ENCODE assay signal across 16 cellular contexts in the genomic region with DNA sequence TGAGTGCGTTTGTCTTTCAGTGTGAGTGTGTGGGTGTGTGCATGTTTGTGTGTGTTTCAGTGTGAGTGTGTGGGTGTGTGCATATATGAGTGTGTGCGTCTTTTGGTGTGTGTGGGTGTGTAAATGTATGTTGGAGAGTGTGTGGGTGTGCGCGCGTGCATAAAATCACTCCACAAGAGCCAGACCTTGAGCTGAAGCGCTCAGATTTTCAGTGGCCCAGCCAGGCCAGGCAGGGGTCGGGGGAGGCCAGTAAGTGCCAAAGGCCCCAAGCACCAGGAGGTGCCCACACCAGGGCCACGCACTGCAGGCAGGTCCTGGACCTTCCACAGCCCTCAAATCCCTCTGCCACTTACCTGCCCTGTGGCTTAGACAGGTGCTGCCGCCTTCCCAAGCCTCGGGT.
DNase-seq lines count a peak whose midpoint lies in the region; ATAC-seq and TF ChIP-seq lines count a peak whose summit lies in the region.
"Had no signal": no experiment of that assay in that cellular context is flagged by ENCODE, and none has a peak within 500 bp of the region (broad histone marks: within the 10 kb centered on the region; RNA-seq: fewer than 3 reads in every experiment).

No MANE protein-coding gene starts in this region.

- H3K27ac ChIP-seq in right cardiac atrium (ENCODE audit: low read length), result peak overlapping the region; percentile 20
- no peak overlapping the region for H3K27ac ChIP-seq in heart left ventricle
- no peak overlapping the region for H3K27ac ChIP-seq in mesenchymal stem cell (ENCODE audit: low read length, poor library complexity, severe bottlenecking)
- no peak overlapping the region for H3K27ac ChIP-seq in WERI-Rb-1
- H3K27ac ChIP-seq: 22Rv1; A549; BLaER1 treated with 17β-estradiol and CSF1 and Interleukin-3, amounts not matched to agents 10 nM and 100 nM; C4-2B had no signal

- H3K18ac ChIP-seq in mesenchymal stem cell (ENCODE audit: low read depth in 1 of 2, low read length in 2 of 2), result no peak overlapping the region

- H3K9ac ChIP-seq in mesenchymal stem cell (ENCODE audit: low read length), result no peak overlapping the region
- H3K9ac ChIP-seq: BLaER1 treated with 17β-estradiol and CSF1 and Interleukin-3, amounts not matched to agents 10 nM and 100 nM had no signal

- H3K4me1 ChIP-seq in right cardiac atrium (ENCODE audit: control insufficient read depth, insufficient read depth, low read length) (no peaks in the 10 kb centered on the region), heart left ventricle (no peaks in the 10 kb centered on the region), mesenchymal stem cell (ENCODE audit: control insufficient read depth, insufficient read depth, low read depth, low read length) (peaks cover 5% of the 10 kb centered on the region)

- H3K4ac ChIP-seq in mesenchymal stem cell (ENCODE audit: low read depth in 1 of 2, low read length in 2 of 2), result no peak overlapping the region

- H2BK120ac ChIP-seq in mesenchymal stem cell (ENCODE audit: low read depth, low read length), result no peak overlapping the region

- no peak overlapping the region for H2AK5ac ChIP-seq in mesenchymal stem cell (ENCODE audit: low read length, severe bottlenecking)

- no peaks in the 10 kb centered on the region for H3K27me3 ChIP-seq in right cardiac atrium (ENCODE audit: control insufficient read depth, insufficient read depth)
- peaks cover 0 to 14% (median 0%) of the 10 kb centered on the region in 9 donors for H3K27me3 ChIP-seq in heart left ventricle
- H3K27me3 ChIP-seq in mesenchymal stem cell (ENCODE audit: control insufficient read depth in 1 of 2, insufficient read depth in 1 of 2, low read length in 2 of 2), result peaks cover 0 to 14% of the 10 kb centered on the region in 2 experiments
- peaks cover 89% of the 10 kb centered on the region for H3K27me3 ChIP-seq in WERI-Rb-1 (ENCODE audit: insufficient read depth, low read depth, severe bottlenecking)
- H3K27me3 ChIP-seq: BLaER1 treated with 17β-estradiol and CSF1 and Interleukin-3, amounts not matched to agents 10 nM and 100 nM had no signal

- no peak overlapping the region for H3K4me2 ChIP-seq in mesenchymal stem cell (ENCODE audit: low read length, poor library complexity, severe bottlenecking)

- H4K8ac ChIP-seq in mesenchymal stem cell (ENCODE audit: low read length), result no peak overlapping the region

- H2AFZ ChIP-seq in mesenchymal stem cell (ENCODE audit: low read depth, low read length), result no peak overlapping the region

- ATAC-seq in right cardiac atrium (no peak), heart left ventricle (no peak), HG03175 (IDR thresholded peaks at IDR 0.05; ENCODE audit: unreplicated experiment) (no peak)
- ATAC-seq: A549; CD8-positive, alpha-beta T cell had no signal

- peak overlapping the region; percentile 36 for H4K91ac ChIP-seq in mesenchymal stem cell (ENCODE audit: low read length)

- DNase-seq in right cardiac atrium, result peak in 1 of 3 donors; percentile 32
- DNase-seq in heart left ventricle, result no peak
- no peak for DNase-seq in mesenchymal stem cell
- no peak for DNase-seq in WERI-Rb-1
- DNase-seq: AML-193; Caco-2; Calu3; CD4-positive, alpha-beta T cell; CD8-positive, alpha-beta T cell; DMS79 treated with DMSO at 0.1 percent for 48 hours; GF-D8 had no signal

- H3K9me3 ChIP-seq in right cardiac atrium (ENCODE audit: control insufficient read depth, low read length) (no peaks in the 10 kb centered on the region), heart left ventricle (no peaks in the 10 kb centered on the region), mesenchymal stem cell (ENCODE audit: control insufficient read depth, low read length) (peaks cover 3% of the 10 kb centered on the region), WERI-Rb-1 (ENCODE audit: severe bottlenecking) (peaks cover 3% of the 10 kb centered on the region)
- H3K9me3 ChIP-seq: A549; BLaER1 treated with 17β-estradiol and CSF1 and Interleukin-3, amounts not matched to agents 10 nM and 100 nM; Caco-2 had no signal

- intact Hi-C loops in right cardiac atrium (cut with DNase I), result no loop called here
- intact Hi-C loops in heart left ventricle (cut with DNase I), result no loop called here

- H2BK12ac ChIP-seq in mesenchymal stem cell (ENCODE audit: low read length in 2 of 2), result no peak overlapping the region

- WGBS in right cardiac atrium, result 91% methylated on average over 10 of the region's 10 CpGs
- 89 to 92% (median 91%) methylated on average over 10 of the region's 10 CpGs for WGBS in heart left ventricle, 4 donors
- 97% methylated on average over 7 of the region's 10 CpGs for WGBS in mesenchymal stem cell

- H3K14ac ChIP-seq in mesenchymal stem cell (ENCODE audit: low read length in 2 of 2), result peak overlapping the region in 1 of 2 experiments; percentile 74

- no peaks in the 10 kb centered on the region for H3K79me1 ChIP-seq in mesenchymal stem cell (replicated peaks; ENCODE audit: low read length, poor library complexity, severe bottlenecking)

- TF ChIP-seq CTCF in heart left ventricle (IDR thresholded peaks at IDR 0.05) (no peak), WERI-Rb-1 (IDR thresholded peaks at IDR 0.05; ENCODE audit: low read depth, low read length) (no peak)

- H3K23ac ChIP-seq in mesenchymal stem cell (ENCODE audit: low read length in 2 of 2), result no peak overlapping the region

- no peak for TF ChIP-seq POLR2A in heart left ventricle (IDR thresholded peaks at IDR 0.05)

- no peaks in the 10 kb centered on the region for H3K36me3 ChIP-seq in heart left ventricle
- no peaks in the 10 kb centered on the region for H3K36me3 ChIP-seq in mesenchymal stem cell (ENCODE audit: control insufficient read depth in 1 of 2, insufficient read depth in 2 of 2, low read depth in 1 of 2, low read length in 2 of 2)
- no peaks in the 10 kb centered on the region for H3K36me3 ChIP-seq in WERI-Rb-1
- H3K36me3 ChIP-seq: BLaER1 treated with 17β-estradiol and CSF1 and Interleukin-3, amounts not matched to agents 10 nM and 100 nM had no signal

- H2BK15ac ChIP-seq in mesenchymal stem cell (ENCODE audit: low read depth, poor library complexity, severe bottlenecking), result no peak overlapping the region

- no peak overlapping the region for H2BK5ac ChIP-seq in mesenchymal stem cell (ENCODE audit: low read depth, low read length, poor library complexity, severe bottlenecking)

- no peak overlapping the region for H3K4me3 ChIP-seq in right cardiac atrium (ENCODE audit: low read length)
- H3K4me3 ChIP-seq in heart left ventricle, result no peak overlapping the region
- no peak overlapping the region for H3K4me3 ChIP-seq in mesenchymal stem cell (ENCODE audit: insufficient read depth in 1 of 2, low read depth in 1 of 2, low read length in 2 of 2)
- H3K4me3 ChIP-seq in WERI-Rb-1 (ENCODE audit: low read depth, low read length), result no peak overlapping the region
- H3K4me3 ChIP-seq: A549; BLaER1 treated with 17β-estradiol and CSF1 and Interleukin-3, amounts not matched to agents 10 nM and 100 nM had no signal
